22 cellular contexts compared by ENCODE assay signal in genomic region chr22:27387561-27387960, GRCh38.
DNase-seq lines count a peak whose midpoint lies in the region; ATAC-seq, FAIRE-seq and TF ChIP-seq lines count a peak whose summit lies in the region.
"Had no signal": no experiment of that assay in that cellular context is flagged by ENCODE, and none has a peak within 500 bp of the region (broad histone marks: within the 10 kb centered on the region; RNA-seq: fewer than 3 reads in every experiment).

No MANE protein-coding gene starts in this region.

- H4K20me1 ChIP-seq in BLaER1 treated with 17β-estradiol and CSF1 and Interleukin-3, amounts not matched to agents 10 nM and 100 nM = no peaks in the 10 kb centered on the region; a peak in 1 of 22 replicates

- no CpG with 5 or more reads among the region's 6 CpGs for WGBS in mesenchymal stem cell

- H3K4me2 ChIP-seq in BLaER1 treated with 17β-estradiol and CSF1 and Interleukin-3, amounts not matched to agents 10 nM and 100 nM = peak overlapping the region in 10 of 11 experiments; percentile 3 to 85 (median 71); a peak in 18 of 22 replicates
- no peak overlapping the region for H3K4me2 ChIP-seq in mesenchymal stem cell (ENCODE audit: low read length, poor library complexity, severe bottlenecking)
- H3K4me2 ChIP-seq: GM23338 had no signal

- no peak overlapping the region for H3K18ac ChIP-seq in mesenchymal stem cell (ENCODE audit: low read depth in 1 of 2, low read length in 2 of 2)

- H3K4me1 Mint-ChIP-seq in osteocyte (ENCODE audit: unreplicated experiment) = peaks cover 22% of the 10 kb centered on the region

- H3K27me3 Mint-ChIP-seq in osteocyte (ENCODE audit: unreplicated experiment) = no peaks in the 10 kb centered on the region

- no peak overlapping the region for H3K4ac ChIP-seq in mesenchymal stem cell (ENCODE audit: low read depth in 1 of 2, low read length in 2 of 2)

- DNase-seq in bronchial epithelial cell (ENCODE audit: low read depth) (peak; percentile 30), mesenchymal stem cell (no peak), osteocyte (ENCODE audit: extremely low spot score, unreplicated experiment) (peak; percentile 60), DMS79 (lab: John Stamatoyannopoulos, UW) (no peak), GM03348 (ENCODE audit: low spot score) (no peak)
- DNase-seq: AML-193, DMS53, KBM-7, NCI-H1105, NCI-H2029 treated with DMSO at 0.1 percent for 48 hours, NCI-H226, NCI-H524, NCI-H82, OCI-M1 had no signal

- H3K14ac ChIP-seq in mesenchymal stem cell (ENCODE audit: low read length in 2 of 2) = no peak overlapping the region

- no peak overlapping the region for H2BK120ac ChIP-seq in mesenchymal stem cell (ENCODE audit: low read depth, low read length)

- H3K4me3 Mint-ChIP-seq in osteocyte (ENCODE audit: unreplicated experiment) = no peak overlapping the region
- H3K4me3 Mint-ChIP-seq: GM23338 had no signal

- no peak overlapping the region for H3K23ac ChIP-seq in mesenchymal stem cell (ENCODE audit: low read length in 2 of 2)

- peaks cover 4% of the 10 kb centered on the region for H3K36me3 Mint-ChIP-seq in osteocyte (ENCODE audit: unreplicated experiment)

- H2AFZ ChIP-seq in mesenchymal stem cell (ENCODE audit: low read depth, low read length) = no peak overlapping the region
- H2AFZ ChIP-seq: GM23338 had no signal

- no peak overlapping the region for H4K91ac ChIP-seq in mesenchymal stem cell (ENCODE audit: low read length)

- no peak overlapping the region for H4K8ac ChIP-seq in mesenchymal stem cell (ENCODE audit: low read length)

- no peak for FAIRE-seq in bronchial epithelial cell (lab: Jason Lieb, UNC)
- FAIRE-seq: D721Med, GM12878 had no signal

- H3K9me3 Mint-ChIP-seq in osteocyte (ENCODE audit: unreplicated experiment) = no peaks in the 10 kb centered on the region
- H3K9me3 Mint-ChIP-seq: GM23338 had no signal

- H3K4me3 ChIP-seq in BLaER1 treated with 17β-estradiol and CSF1 and Interleukin-3, amounts not matched to agents 10 nM and 100 nM = no peak overlapping the region
- H3K4me3 ChIP-seq in bronchial epithelial cell (ENCODE audit: low read depth, low read length) = no peak overlapping the region
- no peak overlapping the region for H3K4me3 ChIP-seq in mesenchymal stem cell (ENCODE audit: insufficient read depth in 1 of 2, low read depth in 1 of 2, low read length in 2 of 2)
- H3K4me3 ChIP-seq: GM12878, GM23338, SJSA1 had no signal

- H2BK5ac ChIP-seq in mesenchymal stem cell (ENCODE audit: low read depth, low read length, poor library complexity, severe bottlenecking) = no peak overlapping the region

- ATAC-seq in GM19452 (IDR thresholded peaks at IDR 0.05; ENCODE audit: unreplicated experiment) = no peak
- ATAC-seq in GM21381 (IDR thresholded peaks at IDR 0.05; ENCODE audit: unreplicated experiment) = no peak
- ATAC-seq: GM23338, Right ventricle myocardium inferior had no signal

- peak overlapping the region; percentile 47 for H2AK5ac ChIP-seq in mesenchymal stem cell (ENCODE audit: low read length, severe bottlenecking)

- no peak overlapping the region for H3K9ac ChIP-seq in BLaER1 treated with 17β-estradiol and CSF1 and Interleukin-3, amounts not matched to agents 10 nM and 100 nM
- no peak overlapping the region for H3K9ac ChIP-seq in mesenchymal stem cell (ENCODE audit: low read length)

- no peak for TF ChIP-seq CTCF in bronchial epithelial cell (IDR thresholded peaks at IDR 0.05; ENCODE audit: insufficient read depth, low read length, severe bottlenecking)
- TF ChIP-seq CTCF in osteocyte (IDR thresholded peaks at IDR 0.05) = no peak

- no peaks in the 10 kb centered on the region for H3K36me3 ChIP-seq in BLaER1 treated with 17β-estradiol and CSF1 and Interleukin-3, amounts not matched to agents 10 nM and 100 nM
- H3K36me3 ChIP-seq in bronchial epithelial cell (ENCODE audit: control insufficient read depth, insufficient read depth, low read length) (no peaks in the 10 kb centered on the region), mesenchymal stem cell (ENCODE audit: control insufficient read depth in 1 of 2, insufficient read depth in 2 of 2, low read depth in 1 of 2, low read length in 2 of 2) (no peaks in the 10 kb centered on the region)
- H3K36me3 ChIP-seq: SJSA1 had no signal

- no peak overlapping the region for H2BK15ac ChIP-seq in mesenchymal stem cell (ENCODE audit: low read depth, poor library complexity, severe bottlenecking)

- no peaks in the 10 kb centered on the region for H3K9me3 ChIP-seq in BLaER1 treated with 17β-estradiol and CSF1 and Interleukin-3, amounts not matched to agents 10 nM and 100 nM (replicated peaks in 1 of 11)
- H3K9me3 ChIP-seq in mesenchymal stem cell (ENCODE audit: control insufficient read depth, low read length) = no peaks in the 10 kb centered on the region
- H3K9me3 ChIP-seq: SJSA1 had no signal

- no peaks in the 10 kb centered on the region for H3K79me1 ChIP-seq in mesenchymal stem cell (replicated peaks; ENCODE audit: low read length, poor library complexity, severe bottlenecking)

- peaks cover 9 to 49% (median 36%) of the 10 kb centered on the region in 10 experiments; a peak in 18 of 20 replicates for H3K4me1 ChIP-seq in BLaER1 treated with 17β-estradiol and CSF1 and Interleukin-3, amounts not matched to agents 10 nM and 100 nM
- peaks cover 12% of the 10 kb centered on the region for H3K4me1 ChIP-seq in mesenchymal stem cell (ENCODE audit: control insufficient read depth, insufficient read depth, low read depth, low read length)
- H3K4me1 ChIP-seq: SJSA1 had no signal

- H3K27ac Mint-ChIP-seq in osteocyte (ENCODE audit: unreplicated experiment) = no peak overlapping the region
- H3K27ac Mint-ChIP-seq: GM23338 had no signal

- H3K27ac ChIP-seq in BLaER1 treated with 17β-estradiol and CSF1 and Interleukin-3, amounts not matched to agents 10 nM and 100 nM = no peak overlapping the region
- no peak overlapping the region for H3K27ac ChIP-seq in mesenchymal stem cell (ENCODE audit: low read length, poor library complexity, severe bottlenecking)
- H3K27ac ChIP-seq: SJSA1 had no signal

- no peak overlapping the region for H2BK12ac ChIP-seq in mesenchymal stem cell (ENCODE audit: low read length in 2 of 2)

- H3K27me3 ChIP-seq in BLaER1 treated with 17β-estradiol and CSF1 and Interleukin-3, amounts not matched to agents 10 nM and 100 nM = peaks cover 0 to 13% (median 0%) of the 10 kb centered on the region in 11 experiments; a peak in 2 of 22 replicates
- H3K27me3 ChIP-seq in bronchial epithelial cell (ENCODE audit: control insufficient read depth, insufficient read depth, low read length) (no peaks in the 10 kb centered on the region), mesenchymal stem cell (ENCODE audit: control insufficient read depth in 1 of 2, insufficient read depth in 1 of 2, low read length in 2 of 2) (peaks cover 10 to 82% of the 10 kb centered on the region in 2 experiments)

Comparison
In these comparisons a context has a peak if more than half of its experiments do, and no peak if none do; other contexts are left out.
1. DNase-seq: peak in bronchial epithelial cell (single experiment) and osteocyte (single experiment); none in mesenchymal stem cell (single experiment), DMS79 (single experiment) and GM03348 (single experiment).